Comparison of ENCODE assay signal across 1 cellular context in the genomic region with DNA sequence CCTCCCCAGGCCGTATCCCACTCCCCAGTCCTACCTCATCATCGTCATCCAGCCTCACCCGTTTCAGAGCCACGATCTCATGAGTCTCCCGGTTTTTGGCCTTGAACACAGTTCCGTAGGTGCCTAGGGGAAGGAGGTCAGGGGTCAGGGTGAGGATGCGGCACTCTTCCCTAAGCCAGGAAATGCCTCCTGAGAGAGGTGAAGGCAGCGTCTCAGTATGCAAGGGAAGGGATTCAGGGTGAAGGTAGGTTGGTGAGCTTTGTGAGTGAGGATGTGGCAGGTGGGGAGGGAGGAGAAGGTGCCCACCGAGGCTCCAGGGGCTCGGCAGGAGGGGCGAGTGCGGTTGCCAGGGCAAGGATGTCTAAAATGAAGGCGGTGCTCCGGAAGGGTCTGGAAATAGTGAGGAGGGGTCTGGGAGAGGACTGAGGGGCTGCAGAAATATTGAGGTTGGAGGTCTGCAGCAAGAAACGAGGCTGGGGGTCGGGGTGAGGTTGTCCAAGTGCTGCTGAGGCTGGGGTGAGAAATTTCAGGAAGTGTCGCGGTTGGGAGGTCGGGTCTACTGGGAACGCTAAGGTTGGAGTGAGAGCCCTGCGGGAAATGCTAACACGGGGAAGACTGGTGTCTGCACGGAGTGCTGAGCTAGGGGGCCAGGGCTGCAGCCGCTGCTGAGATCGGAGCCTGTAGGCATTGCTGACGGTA.
TF ChIP-seq lines count a peak whose summit lies in the region.

No MANE protein-coding gene starts in this region.

TF ChIP-seq in GM12878, 131 proteins besides CTCF, POLR2A, EP300 and RAD21:
- TF ChIP-seq, protein P1, sequence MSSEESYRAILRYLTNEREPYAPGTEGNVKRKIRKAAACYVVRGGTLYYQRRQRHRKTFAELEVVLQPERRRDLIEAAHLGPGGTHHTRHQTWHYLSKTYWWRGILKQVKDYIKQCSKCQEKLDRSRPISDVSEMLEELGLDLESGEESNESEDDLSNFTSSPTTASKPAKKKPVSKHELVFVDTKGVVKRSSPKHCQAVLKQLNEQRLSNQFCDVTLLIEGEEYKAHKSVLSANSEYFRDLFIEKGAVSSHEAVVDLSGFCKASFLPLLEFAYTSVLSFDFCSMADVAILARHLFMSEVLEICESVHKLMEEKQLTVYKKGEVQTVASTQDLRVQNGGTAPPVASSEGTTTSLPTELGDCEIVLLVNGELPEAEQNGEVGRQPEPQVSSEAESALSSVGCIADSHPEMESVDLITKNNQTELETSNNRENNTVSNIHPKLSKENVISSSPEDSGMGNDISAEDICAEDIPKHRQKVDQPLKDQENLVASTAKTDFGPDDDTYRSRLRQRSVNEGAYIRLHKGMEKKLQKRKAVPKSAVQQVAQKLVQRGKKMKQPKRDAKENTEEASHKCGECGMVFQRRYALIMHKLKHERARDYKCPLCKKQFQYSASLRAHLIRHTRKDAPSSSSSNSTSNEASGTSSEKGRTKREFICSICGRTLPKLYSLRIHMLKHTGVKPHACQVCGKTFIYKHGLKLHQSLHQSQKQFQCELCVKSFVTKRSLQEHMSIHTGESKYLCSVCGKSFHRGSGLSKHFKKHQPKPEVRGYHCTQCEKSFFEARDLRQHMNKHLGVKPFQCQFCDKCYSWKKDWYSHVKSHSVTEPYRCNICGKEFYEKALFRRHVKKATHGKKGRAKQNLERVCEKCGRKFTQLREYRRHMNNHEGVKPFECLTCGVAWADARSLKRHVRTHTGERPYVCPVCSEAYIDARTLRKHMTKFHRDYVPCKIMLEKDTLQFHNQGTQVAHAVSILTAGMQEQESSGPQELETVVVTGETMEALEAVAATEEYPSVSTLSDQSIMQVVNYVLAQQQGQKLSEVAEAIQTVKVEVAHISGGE (CRISPR knock-in tag; IDR thresholded peaks at IDR 0.05): no peak
- TF ChIP-seq SUZ12 (IDR thresholded peaks at IDR 0.05; ENCODE audit: unreplicated experiment) (no peak), SIX5 (IDR thresholded peaks at IDR 0.05; ENCODE audit: low read depth, low read length, severe bottlenecking) (no peak), NR2C1 (IDR thresholded peaks at IDR 0.05) (no peak), PML (IDR thresholded peaks at IDR 0.05; ENCODE audit: low read length) (no peak), GATAD2B (conservative IDR thresholded peaks at IDR 0.05; ENCODE audit: low read depth) (no peak), DPF2 (IDR thresholded peaks at IDR 0.05) (no peak), ZNF207 (IDR thresholded peaks at IDR 0.05; ENCODE audit: borderline replicate concordance) (no peak), NFIC (IDR thresholded peaks at IDR 0.05; ENCODE audit: low read depth, low read length) (no peak), IKZF1 (conservative IDR thresholded peaks at IDR 0.05) (no peak), EZH2 (IDR thresholded peaks at IDR 0.05; ENCODE audit: borderline replicate concordance, control insufficient read depth, low read depth, low read length) (no peak)
- TF ChIP-seq, protein P2, sequence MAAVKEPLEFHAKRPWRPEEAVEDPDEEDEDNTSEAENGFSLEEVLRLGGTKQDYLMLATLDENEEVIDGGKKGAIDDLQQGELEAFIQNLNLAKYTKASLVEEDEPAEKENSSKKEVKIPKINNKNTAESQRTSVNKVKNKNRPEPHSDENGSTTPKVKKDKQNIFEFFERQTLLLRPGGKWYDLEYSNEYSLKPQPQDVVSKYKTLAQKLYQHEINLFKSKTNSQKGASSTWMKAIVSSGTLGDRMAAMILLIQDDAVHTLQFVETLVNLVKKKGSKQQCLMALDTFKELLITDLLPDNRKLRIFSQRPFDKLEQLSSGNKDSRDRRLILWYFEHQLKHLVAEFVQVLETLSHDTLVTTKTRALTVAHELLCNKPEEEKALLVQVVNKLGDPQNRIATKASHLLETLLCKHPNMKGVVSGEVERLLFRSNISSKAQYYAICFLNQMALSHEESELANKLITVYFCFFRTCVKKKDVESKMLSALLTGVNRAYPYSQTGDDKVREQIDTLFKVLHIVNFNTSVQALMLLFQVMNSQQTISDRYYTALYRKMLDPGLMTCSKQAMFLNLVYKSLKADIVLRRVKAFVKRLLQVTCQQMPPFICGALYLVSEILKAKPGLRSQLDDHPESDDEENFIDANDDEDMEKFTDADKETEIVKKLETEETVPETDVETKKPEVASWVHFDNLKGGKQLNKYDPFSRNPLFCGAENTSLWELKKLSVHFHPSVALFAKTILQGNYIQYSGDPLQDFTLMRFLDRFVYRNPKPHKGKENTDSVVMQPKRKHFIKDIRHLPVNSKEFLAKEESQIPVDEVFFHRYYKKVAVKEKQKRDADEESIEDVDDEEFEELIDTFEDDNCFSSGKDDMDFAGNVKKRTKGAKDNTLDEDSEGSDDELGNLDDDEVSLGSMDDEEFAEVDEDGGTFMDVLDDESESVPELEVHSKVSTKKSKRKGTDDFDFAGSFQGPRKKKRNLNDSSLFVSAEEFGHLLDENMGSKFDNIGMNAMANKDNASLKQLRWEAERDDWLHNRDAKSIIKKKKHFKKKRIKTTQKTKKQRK (IDR thresholded peaks at IDR 0.05; ENCODE audit: low read depth, low read length): no peak
- TF ChIP-seq, protein P3, sequence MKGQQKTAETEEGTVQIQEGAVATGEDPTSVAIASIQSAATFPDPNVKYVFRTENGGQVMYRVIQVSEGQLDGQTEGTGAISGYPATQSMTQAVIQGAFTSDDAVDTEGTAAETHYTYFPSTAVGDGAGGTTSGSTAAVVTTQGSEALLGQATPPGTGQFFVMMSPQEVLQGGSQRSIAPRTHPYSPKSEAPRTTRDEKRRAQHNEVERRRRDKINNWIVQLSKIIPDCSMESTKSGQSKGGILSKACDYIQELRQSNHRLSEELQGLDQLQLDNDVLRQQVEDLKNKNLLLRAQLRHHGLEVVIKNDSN (IDR thresholded peaks at IDR 0.05; ENCODE audit: borderline replicate concordance, extremely low read length, insufficient read depth, low read depth, low read length): no peak
TF ChIP-seq in GM12878: peak in this region for 0.
